Comparison of ENCODE assay signal across 20 cellular contexts in the genomic region with DNA sequence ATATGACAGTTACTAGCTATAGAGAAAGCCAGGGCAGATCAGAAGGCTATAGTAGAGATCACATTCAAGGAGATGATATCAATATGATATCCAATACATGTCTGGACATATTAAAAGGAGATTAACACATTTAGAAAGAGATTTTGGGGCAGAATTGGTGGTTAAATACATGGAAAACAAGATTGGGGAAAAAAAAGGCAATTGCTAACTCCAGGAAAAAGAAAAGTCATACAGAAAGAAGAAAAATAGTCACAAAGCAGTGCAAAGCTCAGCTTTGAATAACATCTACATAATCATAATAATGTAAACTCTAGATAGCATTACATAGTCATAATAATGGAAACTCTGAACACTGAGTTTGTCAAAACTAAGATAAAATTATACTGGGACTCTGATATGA. TPM values are rescaled to one million over a fixed set of nuclear protein-coding genes. Genes with fewer than 3 reads are reported as not detected.
DNase-seq lines count a peak whose midpoint lies in the region; ATAC-seq, FAIRE-seq and TF ChIP-seq lines count a peak whose summit lies in the region.
"Had no signal": no experiment of that assay in that cellular context is flagged by ENCODE, and none has a peak within 500 bp of the region (broad histone marks: within the 10 kb centered on the region; RNA-seq: fewer than 3 reads in every experiment).

No MANE protein-coding gene starts in this region.

- TF ChIP-seq EP300 in K562 (IDR thresholded peaks at IDR 0.05; ENCODE audit: low read length), result no peak
- no peak for TF ChIP-seq EP300 in transverse colon (IDR thresholded peaks at IDR 0.05; ENCODE audit: low read depth)

- peaks cover 3% of the 10 kb centered on the region; the same call in 1 of the 2 replicates for H3K9me3 ChIP-seq in K562 (replicated peaks; ENCODE audit: control insufficient read depth, insufficient read depth, low read depth, low read length)
- peaks cover 0 to 6% of the 10 kb centered on the region in 2 donors for H3K9me3 ChIP-seq in transverse colon

- no peak for TF ChIP-seq POLR2A in K562 (conservative IDR thresholded peaks at IDR 0.05)
- no peak for TF ChIP-seq POLR2A in transverse colon (IDR thresholded peaks at IDR 0.05)

- intact Hi-C loops in K562 (cut with micrococcal nuclease) (no loop called here), transverse colon (cut with DNase I; ENCODE audit: low total_unique reads) (no loop called here)

- H3K79me2 ChIP-seq in K562 (ENCODE audit: control insufficient read depth, insufficient read depth, low read length), result no peaks in the 10 kb centered on the region

- no peaks in the 10 kb centered on the region for H4K20me1 ChIP-seq in K562 (replicated peaks; ENCODE audit: control insufficient read depth, insufficient read depth, low read length)

- no peak for FAIRE-seq in K562 (lab: Jason Lieb, UNC)
- FAIRE-seq: A204.1, D721Med, G401.6, GM12891 had no signal

- no peak overlapping the region for H2AFZ ChIP-seq in K562 (ENCODE audit: low read depth, low read length)

- DNase-seq in K562 (ENCODE audit: extremely low read depth in 1 of 4, low spot score in 3 of 4), result no peak
- no peak for DNase-seq in transverse colon
- DNase-seq in NCI-H2227 (lab: John Stamatoyannopoulos, UW; ENCODE audit: unreplicated experiment), result no peak
- no peak for DNase-seq in cerebellar cortex (ENCODE audit: low spot score)
- DNase-seq: ACHN; BE2C; C1 segment of cervical spinal cord; Caco-2; CD4-positive, CD25-positive, alpha-beta regulatory T cell; GOT3; H7 had no signal

- TF ChIP-seq RAD21 in K562 (CRISPR knock-in tag; conservative IDR thresholded peaks at IDR 0.05 in 1 of 2, IDR thresholded peaks at IDR 0.05 in 1 of 2), result no peak

- H3K4me3 ChIP-seq in K562, result no peak overlapping the region
- no peak overlapping the region for H3K4me3 ChIP-seq in rectal smooth muscle tissue (ENCODE audit: low read length)
- no peak overlapping the region for H3K4me3 ChIP-seq in transverse colon

- H3K4me2 ChIP-seq in K562 (ENCODE audit: insufficient read depth, low read length), result no peak overlapping the region

- CTCF ChIA-PET in K562 (lab: Yijun Ruan, JAX; ENCODE audit: low intra/inter-chr PET ratio), result no interaction called here

- POLR2A ChIA-PET in K562 (lab: Yijun Ruan, JAX), result no interaction called here

- BruUV-seq in K562 (replicated peaks; lab: Mats Ljungman, UMichigan), result no TSS peak

- H3K36me3 ChIP-seq in K562 (ENCODE audit: control insufficient read depth, insufficient read depth, low read length) (no peaks in the 10 kb centered on the region), rectal smooth muscle tissue (ENCODE audit: control insufficient read depth, insufficient read depth, low read length) (no peaks in the 10 kb centered on the region), transverse colon (no peaks in the 10 kb centered on the region)
- H3K36me3 ChIP-seq: BE2C had no signal

- in situ Hi-C loops in K562 (cut with MboI), result no loop called here
- in situ Hi-C loops in transverse colon (cut with MboI; ENCODE audit: low pct_ligation_motif_present in 1 of 4, low pct_unique_long_range_greater_than_20kb in 1 of 4, low sequenced_read_pairs in 3 of 4), result no loop called here

- H3K27ac ChIP-seq in K562 (ENCODE audit: extremely low read depth, low read depth, low read length), result no peak overlapping the region
- H3K27ac ChIP-seq in rectal smooth muscle tissue (ENCODE audit: low read depth, low read length), result peak overlapping the region; percentile 8
- peak overlapping the region; percentile 32 to 84 (median 54) for H3K27ac ChIP-seq in transverse colon

- H3K27me3 ChIP-seq in K562 (ENCODE audit: control insufficient read depth in 2 of 2, insufficient read depth in 2 of 2, low read length in 2 of 2) (peaks cover 4 to 16% of the 10 kb centered on the region in 2 experiments), rectal smooth muscle tissue (ENCODE audit: control insufficient read depth, insufficient read depth, low read length) (no peaks in the 10 kb centered on the region), transverse colon (no peaks in the 10 kb centered on the region)
- H3K27me3 ChIP-seq: BE2C had no signal

- TF ChIP-seq CTCF in K562 (IDR thresholded peaks at IDR 0.05 in 2 of 3, conservative IDR thresholded peaks at IDR 0.05 in 1 of 3; ENCODE audit: insufficient read depth in 2 of 3, low read depth in 1 of 3, low read length in 3 of 3) (no peak), transverse colon (IDR thresholded peaks at IDR 0.05) (no peak)

- no peaks in the 10 kb centered on the region for H3K9me1 ChIP-seq in K562 (ENCODE audit: control insufficient read depth, insufficient read depth, low read length)

- no peak overlapping the region for H3K9ac ChIP-seq in K562 (ENCODE audit: insufficient read depth in 1 of 2, low read depth in 2 of 2, low read length in 2 of 2)
- H3K9ac ChIP-seq in rectal smooth muscle tissue (ENCODE audit: low read length), result no peak overlapping the region

- ATAC-seq in K562, result no peak
- ATAC-seq in GM19324 (IDR thresholded peaks at IDR 0.05; ENCODE audit: low FRiP score, unreplicated experiment), result no peak
- ATAC-seq in GM18520 (IDR thresholded peaks at IDR 0.05; ENCODE audit: unreplicated experiment), result no peak
- ATAC-seq: HCT116 had no signal

- H3K4me1 ChIP-seq in K562 (replicated peaks in 1 of 2; ENCODE audit: control insufficient read depth in 2 of 2, insufficient read depth in 2 of 2, low read length in 2 of 2), result no peaks in the 10 kb centered on the region
- H3K4me1 ChIP-seq in rectal smooth muscle tissue (ENCODE audit: control insufficient read depth, insufficient read depth, low read length), result peaks cover 23% of the 10 kb centered on the region
- peaks cover 5 to 31% (median 9%) of the 10 kb centered on the region in 4 donors for H3K4me1 ChIP-seq in transverse colon
- H3K4me1 ChIP-seq: BE2C, Caco-2 had no signal

TF ChIP-seq in K562, 482 proteins besides CTCF, POLR2A, EP300 and RAD21:
- TF ChIP-seq TRIM28 (IDR thresholded peaks at IDR 0.05) (peak; percentile 83), TRIM24 (IDR thresholded peaks at IDR 0.05) (0 out of 4 replicates have a peak, but pooled peaks of 1 of the 2 experiments have one; percentile 33), HOXB6 (CRISPR knock-in tag; IDR thresholded peaks at IDR 0.05; ENCODE audit: borderline replicate concordance) (no peak), RBM25 (IDR thresholded peaks at IDR 0.05; ENCODE audit: low read depth, low read length, severe bottlenecking) (peak; percentile 56), TBP (optimal IDR thresholded peaks at IDR 0.05; ENCODE audit: low read depth, low read length) (no peak), CBX3 (IDR thresholded peaks at IDR 0.05; ENCODE audit: borderline replicate concordance in 1 of 2, low read length in 2 of 2) (peak in 1 of 2 experiments; percentile 59; a peak in 1 of 3 replicates), ZNF436 (CRISPR knock-in tag; IDR thresholded peaks at IDR 0.05) (no peak)
- TF ChIP-seq, protein P1, sequence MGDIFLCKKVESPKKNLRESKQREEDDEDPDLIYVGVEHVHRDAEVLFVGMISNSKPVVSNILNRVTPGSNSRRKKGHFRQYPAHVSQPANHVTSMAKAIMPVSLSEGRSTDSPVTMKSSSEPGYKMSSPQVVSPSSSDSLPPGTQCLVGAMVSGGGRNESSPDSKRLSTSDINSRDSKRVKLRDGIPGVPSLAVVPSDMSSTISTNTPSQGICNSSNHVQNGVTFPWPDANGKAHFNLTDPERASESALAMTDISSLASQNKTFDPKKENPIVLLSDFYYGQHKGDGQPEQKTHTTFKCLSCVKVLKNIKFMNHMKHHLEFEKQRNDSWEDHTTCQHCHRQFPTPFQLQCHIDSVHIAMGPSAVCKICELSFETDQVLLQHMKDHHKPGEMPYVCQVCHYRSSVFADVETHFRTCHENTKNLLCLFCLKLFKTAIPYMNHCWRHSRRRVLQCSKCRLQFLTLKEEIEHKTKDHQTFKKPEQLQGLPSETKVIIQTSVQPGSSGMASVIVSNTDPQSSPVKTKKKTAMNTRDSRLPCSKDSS (IDR thresholded peaks at IDR 0.05; ENCODE audit: low read depth, partially characterized antibody), result peak; percentile 84

RNA-seq across cellular contexts. Expression of a gene that starts 40.6 kb away (rescaled TPM):
- not detected in 2 replicates for total RNA-seq in K562 (2011; cell fraction: chromatin; rRNA removed; ENCODE audit: low replicate concordance)
- total RNA-seq in K562 (2011; cell fraction: nucleolus; rRNA removed), result not detected in 2 replicates
- 0.15 TPM in 1 of 2 replicates, not detected in the other for total RNA-seq in K562 (2011; cell fraction: nucleoplasm; rRNA removed)
- 0.05 TPM in 1 of 2 replicates, not detected in the other for total RNA-seq in K562 (2014; rRNA removed)
- total RNA-seq in K562 (2014; rRNA removed; fragmentation: Illumina TruSeq; extraction: Trizol), result not detected in 2 replicates
- total RNA-seq in K562 (2015; rRNA removed; fragmentation: Illumina TruSeq; extraction: Trizol), result not detected in 2 replicates
- 0.47 and 0.78 TPM in 2 replicates for total RNA-seq in K562 (2021)
- polyA plus RNA-seq in K562 (2011; rRNA removed), result not detected in 2 replicates
- polyA plus RNA-seq in K562 (2011; cell fraction: cytosol; rRNA removed), result not detected in 2 replicates
- polyA plus RNA-seq in K562 (2011; cell fraction: nucleus; rRNA removed), result not detected in 2 replicates
- 0.21 and 0.22 TPM in 2 replicates for polyA plus RNA-seq in K562 (2012)
- 0.03 TPM in 1 of 2 replicates, not detected in the other for polyA plus RNA-seq in K562 (2014; fragmentation: Illumina TruSeq; extraction: Trizol)
- polyA plus RNA-seq in K562 (2014; fragmentation: Nextera tagmentation; extraction: Ambion mirVana), result under 1 TPM; 0.07 to 0.10 TPM
- polyA plus RNA-seq in K562 (2014; rRNA removed), result 0.04 TPM in 1 of 2 replicates, not detected in the other
- not detected in 2 replicates for polyA minus RNA-seq in K562 (2011; rRNA and poly(A)+ RNA removed)
- polyA minus RNA-seq in K562 (2011; cell fraction: cytosol; rRNA and poly(A)+ RNA removed), result not detected in 2 replicates
- polyA minus RNA-seq in K562 (2011; cell fraction: nucleus; rRNA and poly(A)+ RNA removed), result 0.11 TPM in 1 of 2 replicates, not detected in the other
- total RNA-seq in transverse colon, result 1,000 to 10,000 TPM in 2 of 4 donors, 100 to 1,000 TPM in 2; 619 to 1,914 (median 1,058) TPM
- total RNA-seq: Caco-2; CD4-positive, CD25-positive, alpha-beta regulatory T cell; H7; HT-29 had no signal

Comparison
In these comparisons a context has a peak if more than half of its experiments do, and no peak if none do; other contexts are left out.
1. RNA of a gene that starts 40.6 kb away (total RNA-seq): 619 to 1,914 TPM in transverse colon; 0.05 to 0.78 TPM in K562; every median in the first group is over 100 times any median in the second.